Comparison of ENCODE assay signal across 1 cellular context in genomic region chr15:63894662-63894949, GRCh38.
TF ChIP-seq lines count a peak whose summit lies in the region.

No MANE protein-coding gene starts in this region.

TF ChIP-seq in HepG2, 621 proteins besides CTCF, POLR2A, EP300 and RAD21 (continued from another document):
- TF ChIP-seq ZHX2 (IDR thresholded peaks at IDR 0.05; ENCODE audit: low read depth) (no peak), ZHX2 (CRISPR knock-in tag; IDR thresholded peaks at IDR 0.05; ENCODE audit: borderline replicate concordance) (no peak), ZNF275 (CRISPR knock-in tag; IDR thresholded peaks at IDR 0.05; ENCODE audit: borderline replicate concordance) (no peak), ZNF24 (IDR thresholded peaks at IDR 0.05) (no peak), DNMT1 (CRISPR knock-in tag; IDR thresholded peaks at IDR 0.05) (no peak), ZNF34 (CRISPR knock-in tag; IDR thresholded peaks at IDR 0.05; ENCODE audit: borderline replicate concordance) (no peak), PHF20 (CRISPR knock-in tag; IDR thresholded peaks at IDR 0.05) (no peak), SAFB2 (CRISPR knock-in tag; IDR thresholded peaks at IDR 0.05; ENCODE audit: borderline replicate concordance, low read depth) (no peak), ZNF33A (CRISPR knock-in tag; IDR thresholded peaks at IDR 0.05; ENCODE audit: borderline replicate concordance) (no peak), TEF (CRISPR knock-in tag; IDR thresholded peaks at IDR 0.05) (no peak), SIX4 (CRISPR knock-in tag; IDR thresholded peaks at IDR 0.05) (no peak), PAX8 (CRISPR knock-in tag; IDR thresholded peaks at IDR 0.05; ENCODE audit: borderline replicate concordance) (no peak), SP4 (CRISPR knock-in tag; IDR thresholded peaks at IDR 0.05) (no peak), SMAD9 (CRISPR knock-in tag; IDR thresholded peaks at IDR 0.05) (no peak), SAP130 (CRISPR knock-in tag; IDR thresholded peaks at IDR 0.05; ENCODE audit: low read depth) (no peak)
